In genomic region chr4:1154126-1154522, GRCh38 we compare ENCODE assay signal across 13 cellular contexts. TPM values are rescaled to one million over a fixed set of nuclear protein-coding genes. Genes with fewer than 3 reads are reported as not detected.
"Had no signal": no experiment of that assay in that cellular context is flagged by ENCODE, and none has a peak within 500 bp of the region (broad histone marks: within the 10 kb centered on the region; RNA-seq: fewer than 3 reads in every experiment).

No MANE protein-coding gene starts in this region.

- H3K4me1 ChIP-seq: parathyroid adenoma had no signal

- H3K9me3 ChIP-seq: thyroid gland had no signal

- H3K9me3 Mint-ChIP-seq: activated naive CD4-positive, alpha-beta T cell treated with anti-CD3 and anti-CD28 coated beads, Interleukin-2, amount 50 U/mL, for 72 hours had no signal

- H3K4me3 ChIP-seq: left ventricle myocardium inferior, thyroid gland had no signal

- H3K27ac Mint-ChIP-seq: activated CD4-positive, alpha-beta T cell treated with anti-CD3 and anti-CD28 coated beads, Interleukin-2, amount 10 ng/mL, durations not matched to agents 24 days and 14 days; activated naive CD4-positive, alpha-beta T cell treated with anti-CD3 and anti-CD28 coated beads, Interleukin-2, amount 50 U/mL, for 72 hours; stimulated activated naive CD8-positive, alpha-beta T cell treated with anti-CD3 and anti-CD28 coated beads, Interleukin-15, amount 100 ng/mL, for 72 hours had no signal

- H3K36me3 Mint-ChIP-seq: activated naive CD4-positive, alpha-beta T cell treated with anti-CD3 and anti-CD28 coated beads, Interleukin-2, amount 50 U/mL, for 72 hours; T-cell had no signal

- DNase-seq: activated CD4-positive, alpha-beta T cell treated with anti-CD3 and anti-CD28 coated beads, Interleukin-2, amount 10 ng/mL, durations not matched to agents 24 days and 14 days; activated CD8-positive, alpha-beta memory T cell treated with anti-CD3 and anti-CD28 coated beads for 24 hours; amygdala; kidney; left ventricle myocardium inferior; mesendoderm; stimulated activated CD4-positive, alpha-beta T cell treated with anti-CD3 and anti-CD28 coated beads, Interleukin-4, amount 100 ng/mL, for 1 hour; stimulated activated CD8-positive, alpha-beta memory T cell treated with anti-CD3 and anti-CD28 coated beads, Interleukin-4, amount 100 ng/mL, for 48 hours; stimulated activated naive CD8-positive, alpha-beta T cell treated with anti-CD3 and anti-CD28 coated beads, Interleukin-15, amount 100 ng/mL, for 72 hours; T-cell had no signal

- H3K9ac ChIP-seq: parathyroid adenoma had no signal

- H3K4me3 Mint-ChIP-seq: activated CD4-positive, alpha-beta T cell treated with anti-CD3 and anti-CD28 coated beads, Interleukin-2, amount 10 ng/mL, durations not matched to agents 24 days and 14 days; stimulated activated naive CD8-positive, alpha-beta T cell treated with anti-CD3 and anti-CD28 coated beads, Interleukin-15, amount 100 ng/mL, for 72 hours; T-cell had no signal

- H3K79me2 ChIP-seq: parathyroid adenoma had no signal

- ATAC-seq: activated naive CD4-positive, alpha-beta T cell treated with anti-CD3 and anti-CD28 coated beads, Interleukin-2, amount 50 U/mL, for 72 hours; stimulated activated naive CD8-positive, alpha-beta T cell treated with anti-CD3 and anti-CD28 coated beads, Interleukin-15, amount 100 ng/mL, for 72 hours; T-cell had no signal

- H3K4me1 Mint-ChIP-seq: activated CD4-positive, alpha-beta T cell treated with anti-CD3 and anti-CD28 coated beads, Interleukin-2, amount 10 ng/mL, durations not matched to agents 24 days and 14 days; stimulated activated naive CD8-positive, alpha-beta T cell treated with anti-CD3 and anti-CD28 coated beads, Interleukin-15, amount 100 ng/mL, for 72 hours; T-cell had no signal

- H3K27me3 ChIP-seq: thyroid gland had no signal

- H3K36me3 ChIP-seq: left ventricle myocardium inferior, thyroid gland had no signal

- H3K27ac ChIP-seq: left ventricle myocardium inferior, parathyroid adenoma, thyroid gland had no signal

- H3K27me3 Mint-ChIP-seq: stimulated activated naive CD8-positive, alpha-beta T cell treated with anti-CD3 and anti-CD28 coated beads, Interleukin-15, amount 100 ng/mL, for 72 hours had no signal

- H2AFZ ChIP-seq: parathyroid adenoma had no signal

RNA-seq across cellular contexts. Expression of gene RNF212, which starts 40.8 kb away (rescaled TPM):
- total RNA-seq: left ventricle myocardium inferior had no signal
